ENCODE assay signal across 14 cellular contexts in the genomic region with DNA sequence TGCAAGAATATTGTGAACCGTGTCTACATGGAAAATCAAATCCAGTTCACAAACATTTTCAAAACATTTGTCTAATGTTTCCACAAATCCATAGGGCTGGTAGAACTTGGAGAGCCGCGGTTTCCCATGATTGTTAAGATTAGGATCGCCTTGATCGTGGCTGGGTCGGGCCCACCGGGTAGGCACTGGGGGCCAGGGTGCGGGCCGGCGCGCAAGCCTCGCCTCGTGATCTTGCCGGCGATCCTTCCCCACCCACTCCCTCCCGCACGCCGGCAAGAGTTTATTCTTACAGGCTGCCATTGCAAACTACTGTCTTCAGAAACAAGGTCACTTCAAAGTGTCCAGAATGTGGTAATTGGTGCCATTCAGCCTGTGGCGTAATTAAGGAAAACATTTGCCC.
DNase-seq lines count a peak whose midpoint lies in the region; ATAC-seq, FAIRE-seq and TF ChIP-seq lines count a peak whose summit lies in the region.
"Had no signal": no experiment of that assay in that cellular context is flagged by ENCODE, and none has a peak within 500 bp of the region (broad histone marks: within the 10 kb centered on the region; RNA-seq: fewer than 3 reads in every experiment).

No MANE protein-coding gene starts in this region.

- FAIRE-seq in HepG2 (lab: Jason Lieb, UNC), result no peak

- TF ChIP-seq CTCF in liver (IDR thresholded peaks at IDR 0.05; ENCODE audit: low read depth, low read length, missing input control) (no peak), HepG2 (CRISPR knock-in tag; IDR thresholded peaks at IDR 0.05) (no peak), right lobe of liver (IDR thresholded peaks at IDR 0.05) (no peak)

- TF ChIP-seq EP300 in HepG2 (IDR thresholded peaks at IDR 0.05; ENCODE audit: low read depth in 2 of 2, low read length in 2 of 2) (no peak), HepG2 (CRISPR knock-in tag; IDR thresholded peaks at IDR 0.05; ENCODE audit: borderline replicate concordance) (no peak)

- intact Hi-C loops in HepG2 (cut with micrococcal nuclease; ENCODE audit: unreplicated experiment) (no loop called here), right lobe of liver (cut with DNase I) (no loop called here)

- no peaks in the 10 kb centered on the region for H3K79me2 ChIP-seq in HepG2 (ENCODE audit: insufficient read depth, low read length)

- peaks cover 2 to 20% (median 10%) of the 10 kb centered on the region in 4 donors for H3K4me1 ChIP-seq in liver (ENCODE audit: control insufficient read depth in 4 of 4, insufficient read depth in 4 of 4, low read length in 3 of 4)
- peaks cover 57% of the 10 kb centered on the region for H3K4me1 ChIP-seq in HepG2 (ENCODE audit: insufficient read depth, low read length)
- H3K4me1 ChIP-seq in right lobe of liver, result peaks cover 0 to 26% (median 12%) of the 10 kb centered on the region in 4 donors

- CTCF ChIA-PET in HepG2 (lab: Yijun Ruan, JAX; ENCODE audit: low intra/inter-chr PET ratio, low total read pairs), result no interaction called here

- H4K20me1 ChIP-seq in HepG2 (ENCODE audit: insufficient read depth, low read length), result no peaks in the 10 kb centered on the region
- H4K20me1 ChIP-seq: BLaER1 treated with 17β-estradiol and CSF1 and Interleukin-3, amounts not matched to agents 10 nM and 100 nM had no signal

- TF ChIP-seq POLR2A in HepG2 (IDR thresholded peaks at IDR 0.05; ENCODE audit: insufficient read depth in 1 of 2, low read depth in 2 of 2, low read length in 2 of 2) (no peak), right lobe of liver (IDR thresholded peaks at IDR 0.05) (no peak)

- 93% methylated on average over 19 of the region's 19 CpGs for WGBS in liver
- WGBS in HepG2 (ENCODE audit: low lambda C conversion rate), result 95% methylated on average over 16 of the region's 19 CpGs
- 56% methylated on average over 2 of the region's 19 CpGs for WGBS in right lobe of liver (ENCODE audit: insufficient coverage, low coverage, low lambda C conversion rate, missing lambda C conversion rate)

- BruUV-seq in HepG2 (replicated peaks; lab: Mats Ljungman, UMichigan), result no TSS peak

- H3K9me3 ChIP-seq in liver (ENCODE audit: control insufficient read depth in 4 of 4, low read length in 3 of 4) (no peaks in the 10 kb centered on the region), HepG2 (ENCODE audit: low read length) (no peaks in the 10 kb centered on the region), right lobe of liver (no peaks in the 10 kb centered on the region)
- H3K9me3 ChIP-seq: BLaER1 treated with 17β-estradiol and CSF1 and Interleukin-3, amounts not matched to agents 10 nM and 100 nM had no signal

- POLR2A ChIA-PET in HepG2 (lab: Yijun Ruan, JAX), result no interaction called here

- H3K27me3 ChIP-seq in liver (ENCODE audit: control insufficient read depth in 4 of 4, insufficient read depth in 4 of 4, low read length in 3 of 4) (no peaks in the 10 kb centered on the region), HepG2 (ENCODE audit: control insufficient read depth in 1 of 2, insufficient read depth in 2 of 2, low read length in 2 of 2) (no peaks in the 10 kb centered on the region), right lobe of liver (no peaks in the 10 kb centered on the region)
- H3K27me3 ChIP-seq: BLaER1 treated with 17β-estradiol and CSF1 and Interleukin-3, amounts not matched to agents 10 nM and 100 nM had no signal

- H3K4me2 ChIP-seq in HepG2 (ENCODE audit: low read depth, low read length), result no peak overlapping the region
- H3K4me2 ChIP-seq: BLaER1 treated with 17β-estradiol and CSF1 and Interleukin-3, amounts not matched to agents 10 nM and 100 nM had no signal

- no peak overlapping the region for H2AFZ ChIP-seq in HepG2 (ENCODE audit: low read length)

- in situ Hi-C loops in HepG2 (cut with HindIII; ENCODE audit: extremely low pct_ligation_motif_present, low pct_unique_long_range_greater_than_20kb), result no loop called here

- no peaks in the 10 kb centered on the region for H3K36me3 ChIP-seq in liver (ENCODE audit: control insufficient read depth in 4 of 4, insufficient read depth in 3 of 4, low read depth in 1 of 4, low read length in 3 of 4)
- H3K36me3 ChIP-seq in HepG2 (replicated peaks in 1 of 2; ENCODE audit: control insufficient read depth in 1 of 2, insufficient read depth in 2 of 2, low read length in 2 of 2), result no peaks in the 10 kb centered on the region
- no peaks in the 10 kb centered on the region for H3K36me3 ChIP-seq in right lobe of liver
- H3K36me3 ChIP-seq: BLaER1 treated with 17β-estradiol and CSF1 and Interleukin-3, amounts not matched to agents 10 nM and 100 nM had no signal

- no peak overlapping the region for H3K4me3 ChIP-seq in liver (ENCODE audit: low read depth in 1 of 3, low read length in 3 of 3)
- no peak overlapping the region for H3K4me3 ChIP-seq in HepG2 (replicated peaks in 1 of 3; ENCODE audit: insufficient read depth in 1 of 3, low read depth in 2 of 3, low read length in 3 of 3)
- H3K4me3 ChIP-seq in right lobe of liver, result no peak overlapping the region
- H3K4me3 ChIP-seq: BLaER1 treated with 17β-estradiol and CSF1 and Interleukin-3, amounts not matched to agents 10 nM and 100 nM had no signal

- TF ChIP-seq RAD21 in liver (IDR thresholded peaks at IDR 0.05) (no peak), HepG2 (CRISPR knock-in tag; IDR thresholded peaks at IDR 0.05) (no peak)

- H3K27ac ChIP-seq in liver (ENCODE audit: low read depth in 1 of 2, low read length in 2 of 2), result peak overlapping the region; percentile 15 to 54
- H3K27ac ChIP-seq in HepG2 (ENCODE audit: extremely low read length, insufficient read depth, low read length), result no peak overlapping the region
- peak overlapping the region in 2 of 3 donors; percentile 1 to 97 for H3K27ac ChIP-seq in right lobe of liver
- H3K27ac ChIP-seq: BLaER1 treated with 17β-estradiol and CSF1 and Interleukin-3, amounts not matched to agents 10 nM and 100 nM had no signal

- ATAC-seq in HepG2 (no peak), right lobe of liver (no peak), GM19463 (IDR thresholded peaks at IDR 0.05; ENCODE audit: unreplicated experiment) (no peak), HG03159 (IDR thresholded peaks at IDR 0.05; ENCODE audit: unreplicated experiment) (no peak)
- ATAC-seq: CD8-positive, alpha-beta T cell had no signal

- H3K9ac ChIP-seq in liver (ENCODE audit: low read depth in 1 of 2, low read length in 2 of 2), result no peak overlapping the region
- no peak overlapping the region for H3K9ac ChIP-seq in HepG2 (ENCODE audit: insufficient read depth, low read depth, low read length)
- H3K9ac ChIP-seq: BLaER1 treated with 17β-estradiol and CSF1 and Interleukin-3, amounts not matched to agents 10 nM and 100 nM had no signal

- no peak for DNase-seq in HepG2 (ENCODE audit: low spot score)
- DNase-seq in NCI-H2227 treated with DMSO at 0.1 percent for 48 hours (lab: John Stamatoyannopoulos, UW), result peak; percentile 51
- no peak for DNase-seq in right lobe of liver
- DNase-seq in SIG-M5 (lab: John Stamatoyannopoulos, UW), result no peak
- DNase-seq: Calu3; CD8-positive, alpha-beta T cell; DMS79 treated with DMSO at 0.1 percent for 48 hours; GF-D8; GOT3; H7 had no signal

TF ChIP-seq in liver, 16 proteins besides CTCF, POLR2A, EP300 and RAD21:
- TF ChIP-seq EGR1 (IDR thresholded peaks at IDR 0.05; ENCODE audit: low read depth in 2 of 2), result no peak

TF ChIP-seq in HepG2, 621 proteins besides CTCF, POLR2A, EP300 and RAD21 (continues in another document):
- TF ChIP-seq, protein P1, sequence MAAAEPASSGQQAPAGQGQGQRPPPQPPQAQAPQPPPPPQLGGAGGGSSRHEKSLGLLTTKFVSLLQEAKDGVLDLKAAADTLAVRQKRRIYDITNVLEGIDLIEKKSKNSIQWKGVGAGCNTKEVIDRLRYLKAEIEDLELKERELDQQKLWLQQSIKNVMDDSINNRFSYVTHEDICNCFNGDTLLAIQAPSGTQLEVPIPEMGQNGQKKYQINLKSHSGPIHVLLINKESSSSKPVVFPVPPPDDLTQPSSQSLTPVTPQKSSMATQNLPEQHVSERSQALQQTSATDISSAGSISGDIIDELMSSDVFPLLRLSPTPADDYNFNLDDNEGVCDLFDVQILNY (CRISPR knock-in tag; conservative IDR thresholded peaks at IDR 0.05), result no peak
- TF ChIP-seq ZNF383 (CRISPR knock-in tag; IDR thresholded peaks at IDR 0.05; ENCODE audit: borderline replicate concordance) (no peak), ZNF496 (CRISPR knock-in tag; IDR thresholded peaks at IDR 0.05; ENCODE audit: insufficient replicate concordance) (no peak), POLR2G (IDR thresholded peaks at IDR 0.05; ENCODE audit: low read depth, low read length) (no peak), EED (CRISPR knock-in tag; IDR thresholded peaks at IDR 0.05) (no peak), NAIF1 (CRISPR knock-in tag; IDR thresholded peaks at IDR 0.05; ENCODE audit: borderline replicate concordance) (no peak), RNF2 (conservative IDR thresholded peaks at IDR 0.05; ENCODE audit: low read depth) (no peak)
- TF ChIP-seq, protein P2, sequence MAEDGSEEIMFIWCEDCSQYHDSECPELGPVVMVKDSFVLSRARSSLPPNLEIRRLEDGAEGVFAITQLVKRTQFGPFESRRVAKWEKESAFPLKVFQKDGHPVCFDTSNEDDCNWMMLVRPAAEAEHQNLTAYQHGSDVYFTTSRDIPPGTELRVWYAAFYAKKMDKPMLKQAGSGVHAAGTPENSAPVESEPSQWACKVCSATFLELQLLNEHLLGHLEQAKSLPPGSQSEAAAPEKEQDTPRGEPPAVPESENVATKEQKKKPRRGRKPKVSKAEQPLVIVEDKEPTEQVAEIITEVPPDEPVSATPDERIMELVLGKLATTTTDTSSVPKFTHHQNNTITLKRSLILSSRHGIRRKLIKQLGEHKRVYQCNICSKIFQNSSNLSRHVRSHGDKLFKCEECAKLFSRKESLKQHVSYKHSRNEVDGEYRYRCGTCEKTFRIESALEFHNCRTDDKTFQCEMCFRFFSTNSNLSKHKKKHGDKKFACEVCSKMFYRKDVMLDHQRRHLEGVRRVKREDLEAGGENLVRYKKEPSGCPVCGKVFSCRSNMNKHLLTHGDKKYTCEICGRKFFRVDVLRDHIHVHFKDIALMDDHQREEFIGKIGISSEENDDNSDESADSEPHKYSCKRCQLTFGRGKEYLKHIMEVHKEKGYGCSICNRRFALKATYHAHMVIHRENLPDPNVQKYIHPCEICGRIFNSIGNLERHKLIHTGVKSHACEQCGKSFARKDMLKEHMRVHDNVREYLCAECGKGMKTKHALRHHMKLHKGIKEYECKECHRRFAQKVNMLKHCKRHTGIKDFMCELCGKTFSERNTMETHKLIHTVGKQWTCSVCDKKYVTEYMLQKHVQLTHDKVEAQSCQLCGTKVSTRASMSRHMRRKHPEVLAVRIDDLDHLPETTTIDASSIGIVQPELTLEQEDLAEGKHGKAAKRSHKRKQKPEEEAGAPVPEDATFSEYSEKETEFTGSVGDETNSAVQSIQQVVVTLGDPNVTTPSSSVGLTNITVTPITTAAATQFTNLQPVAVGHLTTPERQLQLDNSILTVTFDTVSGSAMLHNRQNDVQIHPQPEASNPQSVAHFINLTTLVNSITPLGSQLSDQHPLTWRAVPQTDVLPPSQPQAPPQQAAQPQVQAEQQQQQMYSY (CRISPR knock-in tag; IDR thresholded peaks at IDR 0.05), result no peak
- TF ChIP-seq, protein P3, sequence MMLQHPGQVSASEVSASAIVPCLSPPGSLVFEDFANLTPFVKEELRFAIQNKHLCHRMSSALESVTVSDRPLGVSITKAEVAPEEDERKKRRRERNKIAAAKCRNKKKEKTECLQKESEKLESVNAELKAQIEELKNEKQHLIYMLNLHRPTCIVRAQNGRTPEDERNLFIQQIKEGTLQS (CRISPR knock-in tag; IDR thresholded peaks at IDR 0.05), result no peak
